Comparison of ENCODE assay signal across 1 cellular context in genomic region chr17:78355045-78355641, GRCh38.
TF ChIP-seq lines count a peak whose summit lies in the region.

No MANE protein-coding gene starts in this region.

TF ChIP-seq in HepG2, 621 proteins besides CTCF, POLR2A, EP300 and RAD21 (continued from another document and continues in another):
- TF ChIP-seq ARID5B (CRISPR knock-in tag; IDR thresholded peaks at IDR 0.05), result peak; percentile 69
- peak; percentile 32; the same call in 1 of the 2 replicates for TF ChIP-seq KAT8 (CRISPR knock-in tag; IDR thresholded peaks at IDR 0.05)
- 0 out of 2 replicates have a peak, but pooled peaks have one; percentile 40 for TF ChIP-seq SP5 (CRISPR knock-in tag; IDR thresholded peaks at IDR 0.05; ENCODE audit: borderline replicate concordance, low read depth)
- peak; percentile 80 for TF ChIP-seq PATZ1 (CRISPR knock-in tag; IDR thresholded peaks at IDR 0.05)
- 0 out of 2 replicates have a peak, but pooled peaks have one; percentile 19 for TF ChIP-seq HNF4G (IDR thresholded peaks at IDR 0.05; ENCODE audit: borderline replicate concordance, low read depth, low read length)
- no peak; the same call in 1 of the 2 replicates for TF ChIP-seq HNF4G (CRISPR knock-in tag; IDR thresholded peaks at IDR 0.05; ENCODE audit: borderline replicate concordance, low read depth)
- no peak for TF ChIP-seq ATRX (CRISPR knock-in tag; IDR thresholded peaks at IDR 0.05; ENCODE audit: borderline replicate concordance)
- TF ChIP-seq IRF2 (CRISPR knock-in tag; IDR thresholded peaks at IDR 0.05), result peak; percentile 64; the same call in 1 of the 2 replicates
- TF ChIP-seq PPARG (CRISPR knock-in tag; conservative IDR thresholded peaks at IDR 0.05), result peak; percentile 28; the same call in 1 of the 2 replicates
- 0 out of 2 replicates have a peak, but pooled peaks have one; percentile 21 for TF ChIP-seq ZNF788 (CRISPR knock-in tag; IDR thresholded peaks at IDR 0.05; ENCODE audit: borderline replicate concordance)
- no peak for TF ChIP-seq NFYB (CRISPR knock-in tag; IDR thresholded peaks at IDR 0.05)
- TF ChIP-seq ATF4 (CRISPR knock-in tag; IDR thresholded peaks at IDR 0.05), result peak in 1 of 2 experiments; percentile 34; a peak in 1 of 4 replicates
- TF ChIP-seq ZBTB44 (CRISPR knock-in tag; IDR thresholded peaks at IDR 0.05), result no peak
- TF ChIP-seq THAP11 (CRISPR knock-in tag; IDR thresholded peaks at IDR 0.05), result peak; percentile 49
- no peak for TF ChIP-seq SNAPC5 (CRISPR knock-in tag; IDR thresholded peaks at IDR 0.05; ENCODE audit: borderline replicate concordance)
- TF ChIP-seq ZNF430 (CRISPR knock-in tag; IDR thresholded peaks at IDR 0.05), result 0 out of 2 replicates have a peak, but pooled peaks have one; percentile 16
- 0 out of 2 replicates have a peak, but pooled peaks have one; percentile 30 for TF ChIP-seq ZNF891 (CRISPR knock-in tag; IDR thresholded peaks at IDR 0.05)
- no peak for TF ChIP-seq ZBTB40 (IDR thresholded peaks at IDR 0.05)
- 0 out of 2 replicates have a peak, but pooled peaks have one; percentile 39 for TF ChIP-seq ZBTB40 (CRISPR knock-in tag; IDR thresholded peaks at IDR 0.05)
- TF ChIP-seq BCL6 (CRISPR knock-in tag; IDR thresholded peaks at IDR 0.05), result peak; percentile 92
- peak; percentile 80 for TF ChIP-seq SAP130 (CRISPR knock-in tag; IDR thresholded peaks at IDR 0.05; ENCODE audit: low read depth)
- no peak for TF ChIP-seq HMGA1 (CRISPR knock-in tag; conservative IDR thresholded peaks at IDR 0.05)
- no peak for TF ChIP-seq TP53 (CRISPR knock-in tag; conservative IDR thresholded peaks at IDR 0.05)
- TF ChIP-seq TBX2 (CRISPR knock-in tag; IDR thresholded peaks at IDR 0.05; ENCODE audit: borderline replicate concordance), result peak; percentile 76
- peak; percentile 52 for TF ChIP-seq HNF4A (CRISPR knock-in tag; IDR thresholded peaks at IDR 0.05)
- TF ChIP-seq NCOA2 (CRISPR knock-in tag; IDR thresholded peaks at IDR 0.05), result peak; percentile 86
- TF ChIP-seq ZBTB49 (CRISPR knock-in tag; IDR thresholded peaks at IDR 0.05; ENCODE audit: borderline replicate concordance), result no peak
- TF ChIP-seq KDM6A (CRISPR knock-in tag; IDR thresholded peaks at IDR 0.05; ENCODE audit: low read depth), result peak; percentile 80
- no peak for TF ChIP-seq FOXP1 (IDR thresholded peaks at IDR 0.05)
- peak; percentile 75 for TF ChIP-seq FOXP1 (CRISPR knock-in tag; IDR thresholded peaks at IDR 0.05)
- TF ChIP-seq ZMAT3 (CRISPR knock-in tag; conservative IDR thresholded peaks at IDR 0.05), result peak; percentile 55; the same call in 1 of the 2 replicates
- TF ChIP-seq RXRB (CRISPR knock-in tag; IDR thresholded peaks at IDR 0.05; ENCODE audit: borderline replicate concordance), result peak; percentile 64; the same call in 1 of the 2 replicates
- peak; percentile 41; the same call in 1 of the 2 replicates for TF ChIP-seq MEF2D (CRISPR knock-in tag; IDR thresholded peaks at IDR 0.05)
- TF ChIP-seq BCL3 (CRISPR knock-in tag; IDR thresholded peaks at IDR 0.05), result 0 out of 2 replicates have a peak, but pooled peaks have one; percentile 32
- TF ChIP-seq ZNF746 (CRISPR knock-in tag; IDR thresholded peaks at IDR 0.05), result peak; percentile 44; the same call in 1 of the 2 replicates
- no peak for TF ChIP-seq ATF1 (CRISPR knock-in tag; IDR thresholded peaks at IDR 0.05)
